8 cellular contexts compared by ENCODE assay signal in the genomic region with DNA sequence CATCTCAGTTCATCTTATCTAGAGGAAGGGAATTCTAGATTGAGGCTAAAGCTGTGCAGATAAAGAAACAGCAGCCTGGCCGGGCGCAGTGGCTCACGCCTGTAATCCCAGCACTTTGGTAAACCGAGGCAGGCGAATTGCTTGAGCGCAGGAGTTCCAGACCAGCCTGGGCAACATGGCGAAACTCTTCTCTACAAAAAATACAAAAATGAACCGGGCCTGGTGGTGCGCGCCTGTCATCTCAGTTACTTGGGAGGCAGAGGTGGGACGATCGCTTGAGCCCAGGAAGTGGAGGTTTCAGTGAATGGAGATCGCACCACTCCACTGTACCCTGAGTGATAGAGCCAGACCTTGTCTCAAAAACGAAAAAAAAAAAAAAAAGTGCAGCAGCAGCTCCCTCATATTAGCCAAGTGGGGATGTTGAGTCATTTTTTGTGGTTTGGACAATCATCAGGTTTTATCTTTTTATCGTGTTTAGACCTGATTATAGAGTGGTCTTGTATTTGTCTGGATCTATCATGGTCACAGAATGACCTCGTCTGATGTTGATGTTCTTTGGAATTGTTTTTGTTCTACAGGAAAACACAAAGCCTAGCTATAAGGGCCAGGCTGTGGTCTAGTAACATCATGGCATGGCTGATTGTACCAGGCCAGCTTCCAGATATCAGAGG. TPM values are rescaled to one million over a fixed set of nuclear protein-coding genes. Genes with fewer than 3 reads are reported as not detected.
DNase-seq lines count a peak whose midpoint lies in the region; ATAC-seq lines count a peak whose summit lies in the region.

No MANE protein-coding gene starts in this region.

- H3K27ac Mint-ChIP-seq in activated CD4-positive, alpha-beta memory T cell treated with anti-CD3 and anti-CD28 coated beads, Interleukin-2, amount 10 ng/mL, durations not matched to agents 7 days and 5 days: peak overlapping the region; percentile 90

- peaks cover 3% of the 10 kb centered on the region for H3K36me3 ChIP-seq in iPS-15b (ENCODE audit: control insufficient read depth, insufficient read depth, low read length)
- no peaks in the 10 kb centered on the region for H3K36me3 ChIP-seq in subcutaneous abdominal adipose tissue (ENCODE audit: control insufficient read depth in 5 of 5, insufficient read depth in 5 of 5, low read length in 5 of 5)

- H3K4me1 ChIP-seq in iPS-15b (ENCODE audit: control insufficient read depth, insufficient read depth, low read length): peaks cover 24% of the 10 kb centered on the region
- H3K4me1 ChIP-seq in subcutaneous abdominal adipose tissue (ENCODE audit: control insufficient read depth in 5 of 5, insufficient read depth in 5 of 5, low read length in 5 of 5): peaks cover 9 to 38% (median 34%) of the 10 kb centered on the region in 5 donors

- no peaks in the 10 kb centered on the region for H3K27me3 Mint-ChIP-seq in activated CD4-positive, alpha-beta memory T cell treated with anti-CD3 and anti-CD28 coated beads, Interleukin-2, amount 10 ng/mL, durations not matched to agents 7 days and 5 days

- POLR2A ChIA-PET in activated CD4-positive, alpha-beta memory T cell treated with anti-CD3 and anti-CD28 coated beads, Interleukin-2, amount 10 ng/mL, durations not matched to agents 7 days and 5 days (lab: Charles Lee): interaction anchor here (0.6 to 5.3 kb wide), 29 partner anchors 9 to 951 kb away, joined by 3 to 44 read pairs (median 5); partner anchors contain the start of genes NPM1, RPL26L1 and STK10

- H3K9me3 Mint-ChIP-seq in activated CD4-positive, alpha-beta memory T cell treated with anti-CD3 and anti-CD28 coated beads, Interleukin-2, amount 10 ng/mL, durations not matched to agents 7 days and 5 days: no peaks in the 10 kb centered on the region

- H3K9me3 ChIP-seq in iPS-15b (ENCODE audit: control insufficient read depth, insufficient read depth, low read length): no peaks in the 10 kb centered on the region
- no peaks in the 10 kb centered on the region for H3K9me3 ChIP-seq in subcutaneous abdominal adipose tissue (ENCODE audit: control insufficient read depth in 5 of 5, low read length in 5 of 5)

- ATAC-seq in HG03108 (IDR thresholded peaks at IDR 0.05; ENCODE audit: unreplicated experiment) (no peak), HG03439 (IDR thresholded peaks at IDR 0.05; ENCODE audit: unreplicated experiment) (no peak)

- H3K27me3 ChIP-seq in iPS-15b (ENCODE audit: control insufficient read depth, insufficient read depth, low read length) (no peaks in the 10 kb centered on the region), subcutaneous abdominal adipose tissue (ENCODE audit: control insufficient read depth in 5 of 5, insufficient read depth in 4 of 5, low read length in 5 of 5) (no peaks in the 10 kb centered on the region)

- H3K4me3 ChIP-seq in iPS-15b (ENCODE audit: low read depth, low read length) (peak overlapping the region; percentile 98), subcutaneous abdominal adipose tissue (ENCODE audit: low read depth in 1 of 5, low read length in 5 of 5) (peak overlapping the region; percentile 83 to 97 (median 97))

- peaks cover 7% of the 10 kb centered on the region for H3K36me3 Mint-ChIP-seq in activated CD4-positive, alpha-beta memory T cell treated with anti-CD3 and anti-CD28 coated beads, Interleukin-2, amount 10 ng/mL, durations not matched to agents 7 days and 5 days (ENCODE audit: low read depth)

- H3K4me3 Mint-ChIP-seq in activated CD4-positive, alpha-beta memory T cell treated with anti-CD3 and anti-CD28 coated beads, Interleukin-2, amount 10 ng/mL, durations not matched to agents 7 days and 5 days: peak overlapping the region; percentile 90

- peak; percentile 6 to 8 for DNase-seq in activated CD4-positive, alpha-beta T cell treated with anti-CD3 and anti-CD28 coated beads, Interleukin-2, amount 50 U/mL, for 48 hours
- DNase-seq in activated CD4-positive, alpha-beta T cell treated with anti-CD3 and anti-CD28 coated beads for 1 hour: no peak
- DNase-seq in activated CD4-positive, alpha-beta memory T cell treated with anti-CD3 and anti-CD28 coated beads, Interleukin-2, amount 10 ng/mL, durations not matched to agents 7 days and 5 days: no peak
- DNase-seq in SKM-1 treated with dmso at 0.1 percent for 144 hours (lab: John Stamatoyannopoulos, UW; ENCODE audit: unreplicated experiment): no peak

- CTCF ChIA-PET in activated CD4-positive, alpha-beta memory T cell treated with anti-CD3 and anti-CD28 coated beads, Interleukin-2, amount 10 ng/mL, durations not matched to agents 7 days and 5 days (lab: Charles Lee): interaction anchor here (1.1 to 3.9 kb wide), 13 partner anchors 22 to 284 kb away, joined by 3 to 31 read pairs (median 5); partner anchors contain the start of gene STK10

- H3K27ac ChIP-seq in subcutaneous abdominal adipose tissue (ENCODE audit: low read depth, low read length): peak overlapping the region; percentile 96

- H3K4me1 Mint-ChIP-seq in activated CD4-positive, alpha-beta memory T cell treated with anti-CD3 and anti-CD28 coated beads, Interleukin-2, amount 10 ng/mL, durations not matched to agents 7 days and 5 days: peaks cover 36% of the 10 kb centered on the region

- H3K9ac ChIP-seq in iPS-15b (ENCODE audit: low read depth, low read length) (peak overlapping the region; percentile 98), subcutaneous abdominal adipose tissue (ENCODE audit: low read length in 5 of 5) (peak overlapping the region; percentile 97 to 100 (median 99))

RNA-seq across cellular contexts. Expression of gene FBXW11, which starts 1.5 kb away (rescaled TPM):
- total RNA-seq in activated CD4-positive, alpha-beta memory T cell treated with anti-CD3 and anti-CD28 coated beads, Interleukin-2, amount 10 ng/mL, durations not matched to agents 7 days and 5 days: 10 to 100 TPM; 37.4 to 38.8 TPM

Comparison
In these comparisons a context has a peak if more than half of its experiments do, and no peak if none do; other contexts are left out.
1. DNase-seq: peak in activated CD4-positive, alpha-beta T cell treated with anti-CD3 and anti-CD28 coated beads, Interleukin-2, amount 50 U/mL, for 48 hours (2 of 2); none in activated CD4-positive, alpha-beta T cell treated with anti-CD3 and anti-CD28 coated beads for 1 hour (single experiment), activated CD4-positive, alpha-beta memory T cell treated with anti-CD3 and anti-CD28 coated beads, Interleukin-2, amount 10 ng/mL, durations not matched to agents 7 days and 5 days (single experiment) and SKM-1 treated with dmso at 0.1 percent for 144 hours (single experiment).